Comparison of ENCODE assay signal across 9 cellular contexts in genomic region chr6:122323361-122323760, GRCh38.
DNase-seq lines count a peak whose midpoint lies in the region; ATAC-seq and TF ChIP-seq lines count a peak whose summit lies in the region.
"Had no signal": no experiment of that assay in that cellular context is flagged by ENCODE, and none has a peak within 500 bp of the region (broad histone marks: within the 10 kb centered on the region; RNA-seq: fewer than 3 reads in every experiment).

No MANE protein-coding gene starts in this region.

- no peaks in the 10 kb centered on the region for H3K9me2 ChIP-seq in hepatocyte (replicated peaks; ENCODE audit: insufficient read depth)

- H3K4me3 ChIP-seq in heart right ventricle (peak overlapping the region in 7 of 10 donors; percentile 19 to 53 (median 43)), right atrium auricular region (peak overlapping the region in 1 of 2 donors; percentile 35), hepatocyte (no peak overlapping the region), upper lobe of right lung (peak overlapping the region; percentile 45)
- H3K4me3 ChIP-seq: cardiac muscle cell had no signal

- no peaks in the 10 kb centered on the region for H3K79me2 ChIP-seq in hepatocyte

- ATAC-seq in heart right ventricle = no peak
- no peak for ATAC-seq in T-cell (replicated peaks in 1 of 4)
- ATAC-seq in upper lobe of right lung = no peak
- ATAC-seq in HG02852 (IDR thresholded peaks at IDR 0.05; ENCODE audit: unreplicated experiment) = no peak

- peaks cover 0 to 6% (median 0%) of the 10 kb centered on the region in 7 donors for H3K27me3 ChIP-seq in heart right ventricle
- H3K27me3 ChIP-seq in right atrium auricular region = no peaks in the 10 kb centered on the region
- no peaks in the 10 kb centered on the region for H3K27me3 ChIP-seq in hepatocyte
- no peaks in the 10 kb centered on the region for H3K27me3 ChIP-seq in upper lobe of right lung
- H3K27me3 ChIP-seq: cardiac muscle cell had no signal

- CTCF ChIA-PET in T-cell (lab: Charles Lee) = no interaction called here

- no peaks in the 10 kb centered on the region for H3K9me3 ChIP-seq in heart right ventricle
- no peaks in the 10 kb centered on the region for H3K9me3 ChIP-seq in right atrium auricular region
- H3K9me3 ChIP-seq in hepatocyte (ENCODE audit: low read depth) = no peaks in the 10 kb centered on the region
- H3K9me3 ChIP-seq in upper lobe of right lung = no peaks in the 10 kb centered on the region

- H3K9me3 Mint-ChIP-seq in T-cell = no peaks in the 10 kb centered on the region

- no peaks in the 10 kb centered on the region for H4K20me1 ChIP-seq in hepatocyte (ENCODE audit: insufficient read depth, poor library complexity, severe bottlenecking)

- peak overlapping the region; percentile 65 for H2AFZ ChIP-seq in hepatocyte

- POLR2A ChIA-PET in T-cell (lab: Charles Lee) = no interaction called here

- intact Hi-C loops in heart right ventricle (cut with DNase I) = no loop called here
- intact Hi-C loops in upper lobe of right lung (cut with DNase I) = no loop called here

- peak overlapping the region; percentile 82 to 89 (median 88) for H3K4me3 Mint-ChIP-seq in T-cell

- H3K27ac Mint-ChIP-seq in T-cell = peak overlapping the region; percentile 77 to 89

- H3K36me3 ChIP-seq in heart right ventricle (no peaks in the 10 kb centered on the region), right atrium auricular region (no peaks in the 10 kb centered on the region), hepatocyte (replicated peaks; ENCODE audit: insufficient read depth, low read depth) (no peaks in the 10 kb centered on the region), upper lobe of right lung (no peaks in the 10 kb centered on the region)
- H3K36me3 ChIP-seq: cardiac muscle cell had no signal

- peaks cover 19 to 22% (median 19%) of the 10 kb centered on the region in 3 donors for H3K4me1 Mint-ChIP-seq in T-cell

- TF ChIP-seq CTCF in heart right ventricle (IDR thresholded peaks at IDR 0.05) (no peak), right atrium auricular region (IDR thresholded peaks at IDR 0.05) (no peak), hepatocyte (IDR thresholded peaks at IDR 0.05; ENCODE audit: poor library complexity) (no peak), upper lobe of right lung (IDR thresholded peaks at IDR 0.05) (no peak)

- peaks cover 0 to 4% of the 10 kb centered on the region in 2 donors for H3K27me3 Mint-ChIP-seq in T-cell

- DNase-seq in heart right ventricle (no peak), right atrium auricular region (ENCODE audit: low spot score) (no peak), T-cell (peak in 1 of 34 experiments; percentile 1), hepatocyte (ENCODE audit: low spot score) (no peak), upper lobe of right lung (no peak), DMS79 (lab: John Stamatoyannopoulos, UW) (no peak), NCI-H345 treated with DMSO at 0.1 percent for 48 hours (lab: John Stamatoyannopoulos, UW; ENCODE audit: unreplicated experiment) (no peak)

- WGBS in heart right ventricle, 2 donors = 56 to 69% methylated on average over 2 of the region's 2 CpGs
- 70% methylated on average over 2 of the region's 2 CpGs for WGBS in hepatocyte (ENCODE audit: low lambda C conversion rate, missing lambda C conversion rate)

- H3K36me3 Mint-ChIP-seq in T-cell = peaks cover 4% of the 10 kb centered on the region

- H3K4me1 ChIP-seq in heart right ventricle = peaks cover 0 to 5% (median 0%) of the 10 kb centered on the region in 9 donors
- H3K4me1 ChIP-seq in right atrium auricular region = no peaks in the 10 kb centered on the region
- H3K4me1 ChIP-seq in hepatocyte (ENCODE audit: insufficient read depth) = no peaks in the 10 kb centered on the region
- H3K4me1 ChIP-seq in upper lobe of right lung = no peaks in the 10 kb centered on the region

- H3K27ac ChIP-seq in heart right ventricle (no peak overlapping the region), right atrium auricular region (peak overlapping the region in 1 of 2 donors; percentile 5), hepatocyte (peak overlapping the region; percentile 39), upper lobe of right lung (no peak overlapping the region)
- H3K27ac ChIP-seq: cardiac muscle cell had no signal

- peak overlapping the region; percentile 70 for H3K4me2 ChIP-seq in hepatocyte
